Comparison of ENCODE assay signal across 8 cellular contexts in genomic region chr21:36156339-36156814, GRCh38. TPM values are rescaled to one million over a fixed set of nuclear protein-coding genes. Genes with fewer than 3 reads are reported as not detected.
A peak's percentile ranks its signal among the peaks of the same experiment; 100 is the strongest.
DNase-seq lines count a peak whose midpoint lies in the region; ATAC-seq and TF ChIP-seq lines count a peak whose summit lies in the region.

No MANE protein-coding gene starts in this region.

- intact Hi-C loops in activated CD4-positive, alpha-beta memory T cell treated with anti-CD3 and anti-CD28 coated beads for 36 hours (cut with micrococcal nuclease): loop anchor here (1.0 to 2.0 kb wide), 6 partner anchors 15 to 1408 kb away; partner anchors contain the start of genes CBR3, CHAF1B and MORC3
- intact Hi-C loops in dorsolateral prefrontal cortex (cut with DNase I) (loop anchor here (2.0 to 5.0 kb wide), 2 partner anchors 101 to 164 kb away; partner anchors contain the start of gene MORC3 (in 2 of the 2)), lower leg skin (cut with DNase I; ENCODE audit: low total_unique reads) (no loop called here)

- TF ChIP-seq CTCF in dorsolateral prefrontal cortex (IDR thresholded peaks at IDR 0.05 in 54 of 56, conservative IDR thresholded peaks at IDR 0.05 in 2 of 56; ENCODE audit: low read depth in 1 of 56, partially characterized antibody in 56 of 56): peak in 4 of 56 donors; percentile 7 to 25 (median 16)
- no peak for TF ChIP-seq CTCF in lower leg skin (IDR thresholded peaks at IDR 0.05)

- CTCF ChIA-PET in activated CD4-positive, alpha-beta memory T cell treated with anti-CD3 and anti-CD28 coated beads for 36 hours (lab: Charles Lee): interaction anchor here (1.0 to 7.3 kb wide), 2 partner anchors 14 to 18 kb away, joined by 3 to 70 read pairs; no protein-coding TSS in a partner anchor

- no peaks in the 10 kb centered on the region for H3K36me3 Mint-ChIP-seq in activated CD4-positive, alpha-beta memory T cell treated with anti-CD3 and anti-CD28 coated beads for 36 hours

- H3K9me3 Mint-ChIP-seq in activated CD4-positive, alpha-beta memory T cell treated with anti-CD3 and anti-CD28 coated beads for 36 hours: no peaks in the 10 kb centered on the region

- WGBS in lower leg skin, 2 donors: 0 to 1% methylated on average over 12 to 35 of the region's 43 CpGs

- H3K4me3 ChIP-seq in dorsolateral prefrontal cortex (peak overlapping the region; percentile 72 to 99 (median 90)), lower leg skin (ENCODE audit: low read depth, poor library complexity, severe bottlenecking) (peak overlapping the region; percentile 87)

- no peaks in the 10 kb centered on the region for H3K27me3 ChIP-seq in dorsolateral prefrontal cortex

- DNase-seq in CD1c-positive myeloid dendritic cell (ENCODE audit: extremely low spot score): peak; percentile 100
- peak; percentile 98 for DNase-seq in HK-2 (ENCODE audit: unreplicated experiment)
- DNase-seq in NCI-H82 (lab: John Stamatoyannopoulos, UW): peak; percentile 100
- DNase-seq in activated CD4-positive, alpha-beta memory T cell treated with anti-CD3 and anti-CD28 coated beads for 36 hours: peak; percentile 100
- DNase-seq in dorsolateral prefrontal cortex: peak; percentile 99 to 100 (median 100)
- DNase-seq in lower leg skin (ENCODE audit: low spot score in 2 of 2): peak; percentile 99 to 100
- DNase-seq in stimulated activated CD4-positive, alpha-beta T cell treated with anti-CD3 and anti-CD28 coated beads, Interleukin-4, amount 100 ng/mL, for 24 hours: peak; percentile 100

- no peak for TF ChIP-seq POLR2A in lower leg skin (IDR thresholded peaks at IDR 0.05)

- H3K27ac ChIP-seq in dorsolateral prefrontal cortex: peak overlapping the region in 45 of 59 donors; percentile 4 to 91 (median 79)

- H3K4me3 Mint-ChIP-seq in activated CD4-positive, alpha-beta memory T cell treated with anti-CD3 and anti-CD28 coated beads for 36 hours: peak overlapping the region; percentile 82

- no peak overlapping the region for H3K27ac Mint-ChIP-seq in activated CD4-positive, alpha-beta memory T cell treated with anti-CD3 and anti-CD28 coated beads for 36 hours

- ATAC-seq in GM19463 (IDR thresholded peaks at IDR 0.05; ENCODE audit: unreplicated experiment): peak; percentile 88

- POLR2A ChIA-PET in activated CD4-positive, alpha-beta memory T cell treated with anti-CD3 and anti-CD28 coated beads for 36 hours (lab: Charles Lee): interaction anchor here (0.6 to 1.9 kb wide), 4 partner anchors 18 to 164 kb away, joined by 3 to 11 read pairs (median 5); partner anchors contain the start of gene MORC3

- peaks cover 25% of the 10 kb centered on the region for H3K4me1 Mint-ChIP-seq in activated CD4-positive, alpha-beta memory T cell treated with anti-CD3 and anti-CD28 coated beads for 36 hours (ENCODE audit: low read depth)

- H3K27me3 Mint-ChIP-seq in activated CD4-positive, alpha-beta memory T cell treated with anti-CD3 and anti-CD28 coated beads for 36 hours: no peaks in the 10 kb centered on the region

RNA-seq across cellular contexts. Expression of gene DOP1B, which starts 0.2 kb away (rescaled TPM):
- total RNA-seq in activated CD4-positive, alpha-beta memory T cell treated with anti-CD3 and anti-CD28 coated beads for 36 hours: 10 to 100 TPM; 19.4 to 19.6 TPM
- total RNA-seq in dorsolateral prefrontal cortex: 10 to 100 TPM; 16.0 to 44.6 (median 30.0) TPM
- 10 to 100 TPM; 20.0 to 47.3 (median 33.5) TPM for total RNA-seq in lower leg skin

RNA-seq across cellular contexts. Expression of gene CBR3, which starts 21.5 kb away (rescaled TPM):
- 10 to 100 TPM; 25.8 to 27.6 TPM for total RNA-seq in activated CD4-positive, alpha-beta memory T cell treated with anti-CD3 and anti-CD28 coated beads for 36 hours
- total RNA-seq in dorsolateral prefrontal cortex (10 to 100 TPM in 10 of 120 experiments, 1 to 10 TPM in 110; 3.2 to 13.7 (median 6.6) TPM), lower leg skin (10 to 100 TPM; 21.3 to 45.9 (median 37.9) TPM)

Comparison
In these comparisons a context has a peak if more than half of its experiments do, and no peak if none do; other contexts are left out.
1. Peak in every context shown above with its lines: DNase-seq, ATAC-seq, H3K4me3 ChIP-seq and H3K27ac ChIP-seq.